Comparison of ENCODE assay signal across 1 cellular context in genomic region chr1:42168397-42168682, GRCh38.
TF ChIP-seq lines count a peak whose summit lies in the region.

No MANE protein-coding gene starts in this region.

TF ChIP-seq in SK-N-SH treated with all-trans-retinoic acid at 6 μM for 48 hours, 23 proteins besides CTCF, POLR2A, EP300 and RAD21:
- TF ChIP-seq, protein P1, sequence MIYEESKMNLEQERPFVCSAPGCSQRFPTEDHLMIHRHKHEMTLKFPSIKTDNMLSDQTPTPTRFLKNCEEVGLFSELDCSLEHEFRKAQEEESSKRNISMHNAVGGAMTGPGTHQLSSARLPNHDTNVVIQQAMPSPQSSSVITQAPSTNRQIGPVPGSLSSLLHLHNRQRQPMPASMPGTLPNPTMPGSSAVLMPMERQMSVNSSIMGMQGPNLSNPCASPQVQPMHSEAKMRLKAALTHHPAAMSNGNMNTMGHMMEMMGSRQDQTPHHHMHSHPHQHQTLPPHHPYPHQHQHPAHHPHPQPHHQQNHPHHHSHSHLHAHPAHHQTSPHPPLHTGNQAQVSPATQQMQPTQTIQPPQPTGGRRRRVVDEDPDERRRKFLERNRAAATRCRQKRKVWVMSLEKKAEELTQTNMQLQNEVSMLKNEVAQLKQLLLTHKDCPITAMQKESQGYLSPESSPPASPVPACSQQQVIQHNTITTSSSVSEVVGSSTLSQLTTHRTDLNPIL (CRISPR knock-in tag; IDR thresholded peaks at IDR 0.05; ENCODE audit: low read depth) = no peak
- TF ChIP-seq ZNF8 (CRISPR knock-in tag; IDR thresholded peaks at IDR 0.05) (no peak), SNAI2 (CRISPR knock-in tag; IDR thresholded peaks at IDR 0.05) (no peak), GLIS3 (CRISPR knock-in tag; IDR thresholded peaks at IDR 0.05) (no peak), ZNF565 (CRISPR knock-in tag; conservative IDR thresholded peaks at IDR 0.05; ENCODE audit: low read depth) (no peak)
- TF ChIP-seq, protein P2, sequence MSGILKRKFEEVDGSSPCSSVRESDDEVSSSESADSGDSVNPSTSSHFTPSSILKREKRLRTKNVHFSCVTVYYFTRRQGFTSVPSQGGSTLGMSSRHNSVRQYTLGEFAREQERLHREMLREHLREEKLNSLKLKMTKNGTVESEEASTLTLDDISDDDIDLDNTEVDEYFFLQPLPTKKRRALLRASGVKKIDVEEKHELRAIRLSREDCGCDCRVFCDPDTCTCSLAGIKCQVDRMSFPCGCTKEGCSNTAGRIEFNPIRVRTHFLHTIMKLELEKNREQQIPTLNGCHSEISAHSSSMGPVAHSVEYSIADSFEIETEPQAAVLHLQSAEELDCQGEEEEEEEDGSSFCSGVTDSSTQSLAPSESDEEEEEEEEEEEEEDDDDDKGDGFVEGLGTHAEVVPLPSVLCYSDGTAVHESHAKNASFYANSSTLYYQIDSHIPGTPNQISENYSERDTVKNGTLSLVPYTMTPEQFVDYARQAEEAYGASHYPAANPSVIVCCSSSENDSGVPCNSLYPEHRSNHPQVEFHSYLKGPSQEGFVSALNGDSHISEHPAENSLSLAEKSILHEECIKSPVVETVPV (CRISPR knock-in tag; IDR thresholded peaks at IDR 0.05) = no peak
- TF ChIP-seq, protein P3, sequence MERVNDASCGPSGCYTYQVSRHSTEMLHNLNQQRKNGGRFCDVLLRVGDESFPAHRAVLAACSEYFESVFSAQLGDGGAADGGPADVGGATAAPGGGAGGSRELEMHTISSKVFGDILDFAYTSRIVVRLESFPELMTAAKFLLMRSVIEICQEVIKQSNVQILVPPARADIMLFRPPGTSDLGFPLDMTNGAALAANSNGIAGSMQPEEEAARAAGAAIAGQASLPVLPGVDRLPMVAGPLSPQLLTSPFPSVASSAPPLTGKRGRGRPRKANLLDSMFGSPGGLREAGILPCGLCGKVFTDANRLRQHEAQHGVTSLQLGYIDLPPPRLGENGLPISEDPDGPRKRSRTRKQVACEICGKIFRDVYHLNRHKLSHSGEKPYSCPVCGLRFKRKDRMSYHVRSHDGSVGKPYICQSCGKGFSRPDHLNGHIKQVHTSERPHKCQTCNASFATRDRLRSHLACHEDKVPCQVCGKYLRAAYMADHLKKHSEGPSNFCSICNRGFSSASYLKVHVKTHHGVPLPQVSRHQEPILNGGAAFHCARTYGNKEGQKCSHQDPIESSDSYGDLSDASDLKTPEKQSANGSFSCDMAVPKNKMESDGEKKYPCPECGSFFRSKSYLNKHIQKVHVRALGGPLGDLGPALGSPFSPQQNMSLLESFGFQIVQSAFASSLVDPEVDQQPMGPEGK (CRISPR knock-in tag; IDR thresholded peaks at IDR 0.05; ENCODE audit: borderline replicate concordance) = no peak
TF ChIP-seq in SK-N-SH treated with all-trans-retinoic acid at 6 μM for 48 hours: peak in this region for 0.
